In the genomic region with DNA sequence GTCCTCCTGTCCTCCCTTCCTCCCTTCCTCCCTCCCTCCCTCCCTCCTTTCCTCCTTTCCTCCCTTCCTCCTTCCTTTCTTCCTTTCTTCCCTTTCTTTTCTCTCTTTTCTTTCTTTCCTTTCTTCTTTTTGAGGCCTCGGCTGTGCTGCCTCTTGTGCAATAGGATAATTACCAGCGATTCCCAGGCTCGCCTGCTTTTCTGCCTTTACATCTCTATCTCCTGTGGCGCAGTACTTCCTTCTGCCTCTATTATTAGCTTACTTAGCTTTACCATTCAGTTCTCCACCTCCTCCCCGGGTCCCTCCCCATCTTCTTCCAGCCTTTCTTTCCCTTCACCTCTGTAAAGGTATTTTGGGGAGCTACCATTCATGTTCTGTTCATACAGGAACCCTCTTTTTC, we compare ENCODE assay signal across 16 cellular contexts.
"Had no signal": no experiment of that assay in that cellular context is flagged by ENCODE, and none has a peak within 500 bp of the region (broad histone marks: within the 10 kb centered on the region; RNA-seq: fewer than 3 reads in every experiment).

No MANE protein-coding gene starts in this region.

- H3K9me3 Mint-ChIP-seq: activated CD8-positive, alpha-beta T cell treated with anti-CD3 and anti-CD28 coated beads for 36 hours; nephron had no signal

- H3K27me3 Mint-ChIP-seq: activated CD8-positive, alpha-beta T cell treated with anti-CD3 and anti-CD28 coated beads for 36 hours had no signal

- H3K27me3 ChIP-seq: ascending aorta, cardiac muscle cell, gastrocnemius medialis, suprapubic skin had no signal

- FAIRE-seq: colon, keratinocyte had no signal

- H3K27ac ChIP-seq: ascending aorta, cardiac muscle cell, gastrocnemius medialis, psoas muscle, suprapubic skin, VCaP had no signal

- DNase-seq: activated CD4-positive, alpha-beta T cell treated with anti-CD3 and anti-CD28 coated beads for 4 hours; activated CD8-positive, alpha-beta memory T cell treated with anti-CD3 and anti-CD28 coated beads, Interleukin-2, amount 50 U/mL, for 48 hours; activated CD8-positive, alpha-beta T cell treated with anti-CD3 and anti-CD28 coated beads for 36 hours; gastrocnemius medialis; left ventricle myocardium superior; mesendoderm; psoas muscle; stimulated activated CD4-positive, alpha-beta T cell treated with anti-CD3 and anti-CD28 coated beads, Interleukin-12 subunit alpha, Interleukin-12 subunit beta, amount 100 ng/mL, for 4 hours; stimulated activated naive CD8-positive, alpha-beta T cell treated with anti-CD3 and anti-CD28 coated beads, Interleukin-15, Interleukin-2, amounts not matched to agents 100 U/mL and 50 U/mL, for 24 hours had no signal

- H3K4me3 Mint-ChIP-seq: activated CD8-positive, alpha-beta T cell treated with anti-CD3 and anti-CD28 coated beads for 36 hours; nephron had no signal

- H3K27ac Mint-ChIP-seq: activated CD8-positive, alpha-beta T cell treated with anti-CD3 and anti-CD28 coated beads for 36 hours; nephron had no signal

- H3K9me3 ChIP-seq: ascending aorta, gastrocnemius medialis, psoas muscle, suprapubic skin had no signal

- ATAC-seq: activated CD8-positive, alpha-beta T cell treated with anti-CD3 and anti-CD28 coated beads for 36 hours; gastrocnemius medialis; left ventricle myocardium superior; psoas muscle; stimulated activated naive CD8-positive, alpha-beta T cell treated with anti-CD3 and anti-CD28 coated beads, Interleukin-15, Interleukin-2, amounts not matched to agents 100 U/mL and 50 U/mL, for 24 hours had no signal

- H3K36me3 ChIP-seq: cardiac muscle cell, gastrocnemius medialis, suprapubic skin had no signal

- H3K4me3 ChIP-seq: ascending aorta, cardiac muscle cell, gastrocnemius medialis, psoas muscle, suprapubic skin had no signal
